ENCODE assay signal across 20 cellular contexts in genomic region chr1:60394436-60394835, GRCh38.
DNase-seq lines count a peak whose midpoint lies in the region; ATAC-seq and TF ChIP-seq lines count a peak whose summit lies in the region.
"Had no signal": no experiment of that assay in that cellular context is flagged by ENCODE, and none has a peak within 500 bp of the region (broad histone marks: within the 10 kb centered on the region; RNA-seq: fewer than 3 reads in every experiment).

No MANE protein-coding gene starts in this region.

- H3K4me2 ChIP-seq in Karpas-422 (ENCODE audit: low read depth, low read length, poor library complexity, severe bottlenecking): no peak overlapping the region

- no peaks in the 10 kb centered on the region for H3K9me3 ChIP-seq in Karpas-422 (ENCODE audit: low read length)
- H3K9me3 ChIP-seq: HAP-1, heart left ventricle, upper lobe of right lung had no signal

- peaks cover 8% of the 10 kb centered on the region for H3K4me1 ChIP-seq in Karpas-422 (ENCODE audit: low read length)
- H3K4me1 ChIP-seq: HAP-1, heart left ventricle, upper lobe of right lung had no signal

- H3K27me3 ChIP-seq in Karpas-422 (ENCODE audit: low read length): 0 out of 2 replicates have a peak, but pooled peaks cover 1% of the 10 kb centered on the region
- H3K27me3 ChIP-seq: cardiac muscle cell, heart left ventricle, upper lobe of right lung had no signal

- in situ Hi-C loops in astrocyte of the spinal cord (cut with HindIII; ENCODE audit: low sequenced_read_pairs): no loop called here

- H3K9ac ChIP-seq in Karpas-422 (ENCODE audit: low read length): no peak overlapping the region

- H4K20me1 ChIP-seq in Karpas-422 (ENCODE audit: insufficient read depth, low read depth, low read length): no peaks in the 10 kb centered on the region

- DNase-seq in CD1c-positive myeloid dendritic cell (ENCODE audit: extremely low spot score): peak; percentile 39
- DNase-seq in Karpas-422: peak; percentile 63
- peak; percentile 47 for DNase-seq in astrocyte of the spinal cord (ENCODE audit: low read depth, low spot score)
- no peak for DNase-seq in GM10266 (ENCODE audit: extremely low spot score)
- DNase-seq in hippocampal formation (lab: John Stamatoyannopoulos, UW): no peak
- DNase-seq: activated B cell treated with CpG ODN at 0.5 μM for 24 hours; activated naive CD4-positive, alpha-beta T cell treated with anti-CD3 and anti-CD28 coated beads for 36 hours; DMS 273 treated with DMSO at 0.1 percent for 48 hours; heart left ventricle; KBM-7; left colon; stimulated activated CD4-positive, alpha-beta T cell treated with anti-CD3 and anti-CD28 coated beads, Interleukin-1b, Interleukin-23, amount 100 ng/mL, for 48 hours; stimulated activated CD8-positive, alpha-beta memory T cell treated with anti-CD3 and anti-CD28 coated beads, Interleukin-4, amount 100 ng/mL, for 48 hours; upper lobe of right lung had no signal

- H3K4me3 ChIP-seq in Karpas-422 (ENCODE audit: low read length) (no peak overlapping the region), astrocyte of the spinal cord (ENCODE audit: low read depth, low read length) (no peak overlapping the region)
- H3K4me3 ChIP-seq: cardiac muscle cell, HAP-1, heart left ventricle, upper lobe of right lung had no signal

- no peak overlapping the region for H3K27ac ChIP-seq in Karpas-422 (ENCODE audit: low read length)
- H3K27ac ChIP-seq: cardiac muscle cell, heart left ventricle, upper lobe of right lung had no signal

- ATAC-seq in GM19397 (IDR thresholded peaks at IDR 0.05; ENCODE audit: unreplicated experiment) (peak; percentile 47), HG02870 (IDR thresholded peaks at IDR 0.05; ENCODE audit: unreplicated experiment) (no peak), HG02588 (IDR thresholded peaks at IDR 0.05; ENCODE audit: unreplicated experiment) (no peak)
- ATAC-seq: heart left ventricle, left colon, SK-N-SH treated with all-trans-retinoic acid at 6 μM for 48 hours, upper lobe of right lung had no signal

- H3K79me2 ChIP-seq in Karpas-422 (ENCODE audit: low read length): no peaks in the 10 kb centered on the region

- H3K36me3 ChIP-seq in Karpas-422 (ENCODE audit: insufficient read depth, low read length): no peaks in the 10 kb centered on the region
- H3K36me3 ChIP-seq: cardiac muscle cell, HAP-1, heart left ventricle, upper lobe of right lung had no signal

- no peak overlapping the region for H2AFZ ChIP-seq in Karpas-422 (ENCODE audit: low read length)

- no peak for TF ChIP-seq CTCF in astrocyte of the spinal cord (IDR thresholded peaks at IDR 0.05; ENCODE audit: low read depth, low read length)
- TF ChIP-seq CTCF in GM10266 (IDR thresholded peaks at IDR 0.05; ENCODE audit: control insufficient read depth, insufficient read depth, low read depth, missing control alignments): no peak

- no peaks in the 10 kb centered on the region for H3K9me2 ChIP-seq in Karpas-422 (replicated peaks; ENCODE audit: insufficient read depth, low read length)

Comparison
In these comparisons a context has a peak if more than half of its experiments do, and no peak if none do; other contexts are left out.
1. DNase-seq: peak in CD1c-positive myeloid dendritic cell (single experiment), Karpas-422 (single experiment) and astrocyte of the spinal cord (single experiment); none in GM10266 (single experiment) and hippocampal formation (0 of 2).